1 cellular context compared by ENCODE assay signal in the genomic region with DNA sequence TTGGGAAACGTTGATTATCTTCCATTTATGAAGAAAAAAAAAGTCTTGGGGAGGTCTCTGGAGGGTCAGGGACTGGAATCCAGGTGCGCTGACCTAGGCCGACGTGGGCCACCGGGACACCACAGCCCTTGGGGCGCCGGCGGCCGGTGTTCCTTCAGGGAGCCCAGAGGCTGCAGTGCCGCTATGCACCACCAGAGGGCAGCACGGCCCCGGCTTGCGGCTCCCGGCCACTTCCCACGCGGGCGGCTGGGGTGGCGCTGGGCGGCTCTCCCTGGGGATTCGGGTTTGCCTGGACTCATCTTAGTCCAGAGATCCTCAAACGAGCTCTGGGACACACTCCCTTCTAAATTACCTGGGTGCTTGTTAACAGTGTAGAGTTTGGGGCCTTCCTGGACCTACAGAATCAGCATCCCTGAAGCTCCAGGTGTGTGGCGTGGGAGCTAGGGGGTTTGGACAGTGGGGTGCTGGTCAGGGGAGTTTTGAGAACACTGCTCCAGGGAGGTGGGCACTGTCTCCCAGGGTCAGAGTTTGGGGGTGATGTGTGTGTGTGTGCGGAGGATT.
A peak's percentile ranks its signal among the peaks of the same experiment; 100 is the strongest.
TF ChIP-seq lines count a peak whose summit lies in the region.

No MANE protein-coding gene starts in this region.

TF ChIP-seq in HEK293, 187 proteins besides CTCF, POLR2A, EP300 and RAD21 (continued from another document):
- TF ChIP-seq, protein P1, sequence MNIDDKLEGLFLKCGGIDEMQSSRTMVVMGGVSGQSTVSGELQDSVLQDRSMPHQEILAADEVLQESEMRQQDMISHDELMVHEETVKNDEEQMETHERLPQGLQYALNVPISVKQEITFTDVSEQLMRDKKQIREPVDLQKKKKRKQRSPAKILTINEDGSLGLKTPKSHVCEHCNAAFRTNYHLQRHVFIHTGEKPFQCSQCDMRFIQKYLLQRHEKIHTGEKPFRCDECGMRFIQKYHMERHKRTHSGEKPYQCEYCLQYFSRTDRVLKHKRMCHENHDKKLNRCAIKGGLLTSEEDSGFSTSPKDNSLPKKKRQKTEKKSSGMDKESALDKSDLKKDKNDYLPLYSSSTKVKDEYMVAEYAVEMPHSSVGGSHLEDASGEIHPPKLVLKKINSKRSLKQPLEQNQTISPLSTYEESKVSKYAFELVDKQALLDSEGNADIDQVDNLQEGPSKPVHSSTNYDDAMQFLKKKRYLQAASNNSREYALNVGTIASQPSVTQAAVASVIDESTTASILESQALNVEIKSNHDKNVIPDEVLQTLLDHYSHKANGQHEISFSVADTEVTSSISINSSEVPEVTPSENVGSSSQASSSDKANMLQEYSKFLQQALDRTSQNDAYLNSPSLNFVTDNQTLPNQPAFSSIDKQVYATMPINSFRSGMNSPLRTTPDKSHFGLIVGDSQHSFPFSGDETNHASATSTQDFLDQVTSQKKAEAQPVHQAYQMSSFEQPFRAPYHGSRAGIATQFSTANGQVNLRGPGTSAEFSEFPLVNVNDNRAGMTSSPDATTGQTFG (tag by site-specific recombination; IDR thresholded peaks at IDR 0.05; ENCODE audit: borderline replicate concordance), result no peak
- TF ChIP-seq GLIS1 (tag by site-specific recombination; IDR thresholded peaks at IDR 0.05), result peak; percentile 50; the same call in 1 of the 2 replicates
- TF ChIP-seq ZNF292 (tag by site-specific recombination; IDR thresholded peaks at IDR 0.05; ENCODE audit: borderline replicate concordance, low read depth), result no peak
- TF ChIP-seq ZFHX2 (tag by site-specific recombination; conservative IDR thresholded peaks at IDR 0.05), result peak; percentile 78
- TF ChIP-seq ZIC2 (tag by site-specific recombination; IDR thresholded peaks at IDR 0.05), result 0 out of 2 replicates have a peak, but pooled peaks have one; percentile 16
- no peak for TF ChIP-seq ZNF501 (tag by site-specific recombination; IDR thresholded peaks at IDR 0.05)
- peak; percentile 24; the same call in 1 of the 2 replicates for TF ChIP-seq SP7 (tag by site-specific recombination; IDR thresholded peaks at IDR 0.05)
- TF ChIP-seq, protein P2, sequence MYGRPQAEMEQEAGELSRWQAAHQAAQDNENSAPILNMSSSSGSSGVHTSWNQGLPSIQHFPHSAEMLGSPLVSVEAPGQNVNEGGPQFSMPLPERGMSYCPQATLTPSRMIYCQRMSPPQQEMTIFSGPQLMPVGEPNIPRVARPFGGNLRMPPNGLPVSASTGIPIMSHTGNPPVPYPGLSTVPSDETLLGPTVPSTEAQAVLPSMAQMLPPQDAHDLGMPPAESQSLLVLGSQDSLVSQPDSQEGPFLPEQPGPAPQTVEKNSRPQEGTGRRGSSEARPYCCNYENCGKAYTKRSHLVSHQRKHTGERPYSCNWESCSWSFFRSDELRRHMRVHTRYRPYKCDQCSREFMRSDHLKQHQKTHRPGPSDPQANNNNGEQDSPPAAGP (tag by site-specific recombination; IDR thresholded peaks at IDR 0.05), result peak; percentile 62; the same call in 1 of the 2 replicates
- TF ChIP-seq KLF8 (tag by site-specific recombination; IDR thresholded peaks at IDR 0.05), result peak; percentile 39; the same call in 1 of the 2 replicates
